ENCODE assay signal across 1 cellular context in the genomic region with DNA sequence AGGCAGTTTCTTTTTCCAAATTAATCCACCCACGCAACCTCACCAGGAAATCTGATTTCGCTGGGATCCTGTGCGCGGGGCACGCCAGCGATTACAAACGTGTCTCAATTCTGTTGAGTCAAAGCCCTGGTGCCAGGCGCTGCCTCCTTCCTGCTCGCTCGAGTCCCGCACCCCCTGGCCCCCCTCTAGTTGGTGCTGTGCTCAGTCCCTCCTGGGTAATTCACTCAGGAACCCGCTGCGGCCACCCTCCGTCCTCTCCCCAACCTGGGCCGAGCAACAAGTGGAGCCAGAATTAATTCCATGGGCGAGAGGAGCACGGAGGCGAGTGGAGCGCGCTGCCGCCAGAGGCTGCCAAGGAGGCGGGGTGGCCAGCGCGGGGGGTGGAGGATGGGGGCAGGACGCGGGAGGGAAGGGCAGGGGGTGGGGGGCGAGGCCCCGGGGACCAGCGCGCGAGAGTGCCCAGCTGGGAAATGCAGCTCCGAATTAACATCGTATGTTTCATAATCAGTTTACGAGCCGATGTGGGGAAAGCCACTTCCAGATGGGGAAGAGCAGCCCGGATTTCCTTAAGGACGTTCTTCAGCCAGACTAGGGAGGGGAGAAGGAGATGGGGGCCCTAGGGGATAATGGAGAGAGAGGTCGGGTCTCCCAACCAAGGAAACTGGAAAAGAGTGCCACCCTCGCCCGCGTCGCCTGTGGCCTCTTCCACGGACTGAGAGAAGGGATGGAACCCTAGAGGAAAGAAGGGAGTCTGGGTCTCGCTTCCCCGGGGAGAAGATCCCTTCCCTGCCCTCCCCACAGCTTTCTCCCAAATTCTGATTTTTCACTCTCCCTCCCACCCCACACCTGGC.
TF ChIP-seq lines count a peak whose summit lies in the region.

No MANE protein-coding gene starts in this region.

TF ChIP-seq in SK-N-SH, 30 proteins besides CTCF, POLR2A, EP300 and RAD21 (continued from another document):
- TF ChIP-seq PBX3 (IDR thresholded peaks at IDR 0.05): 0 out of 2 replicates have a peak, but pooled peaks have one; percentile 20
